27 cellular contexts compared by ENCODE assay signal in the genomic region with DNA sequence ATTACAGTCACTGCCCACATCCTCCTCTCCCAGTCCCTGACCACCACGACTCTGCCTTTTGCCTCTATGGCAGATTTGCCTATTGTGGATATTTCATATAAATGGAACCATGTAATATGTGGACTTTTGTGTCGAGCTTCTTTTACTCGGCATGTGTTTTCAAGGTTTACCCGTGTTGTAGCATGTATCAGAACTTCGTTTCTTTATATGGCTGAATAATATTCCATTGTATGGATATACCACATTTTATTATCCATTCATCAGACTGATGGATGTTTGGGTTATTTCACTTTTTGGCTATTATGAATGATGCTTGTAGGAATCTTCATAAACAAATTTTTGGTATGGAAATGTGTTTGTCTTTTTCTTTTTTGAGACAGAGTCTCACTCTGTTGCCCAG.
"Had no signal": no experiment of that assay in that cellular context is flagged by ENCODE, and none has a peak within 500 bp of the region (broad histone marks: within the 10 kb centered on the region; RNA-seq: fewer than 3 reads in every experiment).

No MANE protein-coding gene starts in this region.

- H3K9me3 ChIP-seq: stomach, suprapubic skin, testis, thoracic aorta, thyroid gland, tibial artery, tibial nerve, transverse colon, upper lobe of left lung, upper lobe of right lung, uterus, vagina had no signal

- H3K27ac ChIP-seq: stomach, suprapubic skin, thoracic aorta, thyroid gland, tibial artery, transverse colon, upper lobe of left lung, upper lobe of right lung, vagina had no signal

- H3K27me3 ChIP-seq: suprapubic skin, testis, thyroid gland, tibial nerve, uterus, vagina had no signal

- DNase-seq: stimulated activated CD4-positive, alpha-beta T cell treated with anti-CD3 and anti-CD28 coated beads, Interleukin-2, amount 100 ng/mL, for 48 hours; stimulated activated CD4-positive, alpha-beta T cell treated with anti-CD3 and anti-CD28 coated beads, Interleukin-4, amount 100 ng/mL, for 1 hour; stimulated activated CD4-positive, alpha-beta T cell treated with anti-CD3 and anti-CD28 coated beads, Interleukin-4, amount 100 ng/mL, for 24 hours; stimulated activated CD4-positive, alpha-beta T cell treated with anti-CD3 and anti-CD28 coated beads, Interleukin-4, amount 100 ng/mL, for 4 hours; stimulated activated CD8-positive, alpha-beta memory T cell treated with anti-CD3 and anti-CD28 coated beads, Interleukin-4, amount 100 ng/mL, for 48 hours; stimulated activated naive B cell treated with anti-CD40 and anti-IgM and Interleukin-4, amounts not matched to agents 10 μg/mL and 1 μg/mL and 100 μg/mL, for 72 hours; stimulated activated naive CD4-positive, alpha-beta T cell; stimulated activated naive CD4-positive, alpha-beta T cell treated with Interleukin-2 at 50 U/mL for 16 hours; stimulated activated naive CD8-positive, alpha-beta T cell treated with anti-CD3 and anti-CD28 coated beads, Interleukin-15, amount 100 ng/mL, for 72 hours; stimulated activated naive CD8-positive, alpha-beta T cell treated with anti-CD3 and anti-CD28 coated beads, Interleukin-15, Interleukin-2, amounts not matched to agents 100 U/mL and 50 U/mL, for 24 hours; stomach; substantia nigra; testis; thyroid gland; tibial artery; transverse colon; trophoblast cell; upper lobe of left lung; upper lobe of right lung; uterus had no signal

- H3K4me1 ChIP-seq: stomach, testis, thyroid gland, transverse colon, upper lobe of left lung, upper lobe of right lung, uterus had no signal

- ATAC-seq: stimulated activated effector memory CD8-positive, alpha-beta T cell treated with anti-CD3 and anti-CD28 coated beads, Interleukin-12 subunit alpha, Interleukin-12 subunit beta, amount 100 ng/mL, for 72 hours; stimulated activated memory B cell treated with anti-CD40 and anti-IgM and Interleukin-4, amounts not matched to agents 10 μg/mL and 1 μg/mL and 100 μg/mL, for 72 hours; stimulated activated naive B cell treated with anti-CD40 and anti-IgM and Interleukin-4, amounts not matched to agents 10 μg/mL and 1 μg/mL and 100 μg/mL, for 72 hours; stimulated activated naive CD8-positive, alpha-beta T cell treated with anti-CD3 and anti-CD28 coated beads, Interleukin-15, amount 100 ng/mL, for 72 hours; stimulated activated naive CD8-positive, alpha-beta T cell treated with anti-CD3 and anti-CD28 coated beads, Interleukin-15, Interleukin-2, amounts not matched to agents 100 U/mL and 50 U/mL, for 24 hours; upper lobe of right lung had no signal

- H3K36me3 ChIP-seq: stomach, suprapubic skin, thoracic aorta, thyroid gland, tibial artery, tibial nerve, transverse colon, upper lobe of left lung, upper lobe of right lung, uterus, vagina had no signal

- FAIRE-seq: urothelium cell line had no signal

- H3K4me3 ChIP-seq: stomach, suprapubic skin, testis, thoracic aorta, thyroid gland, tibial artery, tibial nerve, transverse colon, upper lobe of left lung, upper lobe of right lung, uterus, vagina had no signal
